ENCODE assay signal across 8 cellular contexts in the genomic region with DNA sequence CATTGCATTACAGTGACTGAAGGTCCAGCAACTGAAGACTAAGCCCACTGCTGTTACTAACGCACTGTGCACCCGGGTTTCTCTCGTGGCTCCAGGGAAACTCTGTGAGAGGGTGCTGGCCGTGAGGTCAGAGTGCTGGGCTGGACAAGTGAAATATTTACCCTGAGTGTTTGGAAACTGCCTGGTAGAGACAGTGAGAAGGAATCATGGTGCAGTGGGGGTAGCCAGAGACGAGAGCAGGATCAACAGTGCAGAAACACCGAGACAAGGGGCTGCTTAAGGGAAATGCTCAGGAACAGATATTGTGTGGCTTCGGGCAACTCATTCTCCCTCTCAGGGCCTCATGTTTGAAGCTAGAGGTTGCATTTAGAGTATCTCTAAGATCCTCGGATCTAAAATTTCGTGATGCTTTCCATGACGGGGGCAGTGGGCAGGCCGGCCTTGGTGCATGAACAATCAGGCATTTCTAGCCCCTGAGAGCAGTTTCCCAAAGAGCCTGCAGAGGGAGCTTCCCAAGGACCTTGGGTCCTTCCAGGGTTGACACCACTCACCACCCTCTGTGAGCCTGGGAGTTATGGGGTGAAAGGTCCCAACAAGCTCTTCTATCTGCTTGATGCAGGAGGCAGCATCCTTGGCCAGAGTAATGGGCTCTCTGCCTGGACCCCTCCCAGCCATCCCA. TPM values are rescaled to one million over a fixed set of nuclear protein-coding genes. Genes with fewer than 3 reads are reported as not detected.
DNase-seq lines count a peak whose midpoint lies in the region; ATAC-seq, FAIRE-seq and TF ChIP-seq lines count a peak whose summit lies in the region.

No MANE protein-coding gene starts in this region.

- no peak overlapping the region for H3K4me3 ChIP-seq in fibroblast of lung (replicated peaks in 1 of 4; ENCODE audit: control extremely low read depth in 1 of 4, insufficient read depth in 1 of 4, low read depth in 3 of 4, low read length in 4 of 4)

- no peak overlapping the region for H2BK5ac ChIP-seq in H9 (ENCODE audit: insufficient read length, low read length)

- H3K4ac ChIP-seq in H9 (ENCODE audit: low read depth, low read length): no peak overlapping the region

- no peak overlapping the region for H3K4me3 Mint-ChIP-seq in H9
- H3K4me3 Mint-ChIP-seq in activated CD4-positive, alpha-beta T cell treated with anti-CD3 and anti-CD28 coated beads, Interleukin-2, amount 10 ng/mL, durations not matched to agents 24 days and 14 days: peak overlapping the region; percentile 98

- H3K9me3 ChIP-seq in H9 (ENCODE audit: control insufficient read depth, low read depth, low read length) (no peaks in the 10 kb centered on the region), fibroblast of lung (ENCODE audit: control insufficient read depth, insufficient read depth, low read depth, low read length) (no peaks in the 10 kb centered on the region)

- no peaks in the 10 kb centered on the region for H4K20me1 ChIP-seq in H9 (ENCODE audit: control insufficient read depth, insufficient read depth, insufficient read length)
- H4K20me1 ChIP-seq in fibroblast of lung (ENCODE audit: control insufficient read depth, extremely low read depth, insufficient read depth, low read length): no peaks in the 10 kb centered on the region

- no peaks in the 10 kb centered on the region for H3K23me2 ChIP-seq in H9 (ENCODE audit: insufficient read length, low read depth, low read length, poor library complexity, severe bottlenecking)

- no peaks in the 10 kb centered on the region for H3K79me1 ChIP-seq in H9 (ENCODE audit: insufficient read depth, low read depth, low read length, poor library complexity, severe bottlenecking)

- no peak overlapping the region for H2BK120ac ChIP-seq in H9 (ENCODE audit: low read depth, low read length, poor library complexity, severe bottlenecking)

- H3K9ac ChIP-seq in H9 (ENCODE audit: extremely low read depth, insufficient read length, low read length) (no peak overlapping the region), fibroblast of lung (ENCODE audit: insufficient read depth, low read length) (no peak overlapping the region)

- H3K4me2 ChIP-seq in H9 (ENCODE audit: insufficient read depth, insufficient read length, low read length) (no peak overlapping the region), fibroblast of lung (ENCODE audit: extremely low read depth, insufficient read depth, low read length) (no peak overlapping the region)

- H3K27ac Mint-ChIP-seq in H9: peak overlapping the region in 1 of 3 experiments; percentile 42; a peak in 1 of 7 replicates
- peak overlapping the region; percentile 99 for H3K27ac Mint-ChIP-seq in activated CD4-positive, alpha-beta T cell treated with anti-CD3 and anti-CD28 coated beads, Interleukin-2, amount 10 ng/mL, durations not matched to agents 24 days and 14 days

- no peak overlapping the region for H2BK12ac ChIP-seq in H9 (ENCODE audit: insufficient read length, low read depth, low read length)

- H3K14ac ChIP-seq in H9 (ENCODE audit: insufficient read depth, low read length): no peak overlapping the region

- H4K91ac ChIP-seq in H9 (ENCODE audit: insufficient read length, low read depth, low read length): no peak overlapping the region

- peak; percentile 38 for TF ChIP-seq CTCF in AG09319 (IDR thresholded peaks at IDR 0.05; ENCODE audit: low read depth, low read length)
- peak; percentile 71 for TF ChIP-seq CTCF in H9 (conservative IDR thresholded peaks at IDR 0.05)
- peak; percentile 12 to 20 for TF ChIP-seq CTCF in fibroblast of lung (conservative IDR thresholded peaks at IDR 0.05 in 1 of 2, IDR thresholded peaks at IDR 0.05 in 1 of 2; ENCODE audit: low read depth in 1 of 2, low read length in 2 of 2)

- H2BK20ac ChIP-seq in H9 (ENCODE audit: low read depth, low read length, poor library complexity, severe bottlenecking): no peak overlapping the region

- no peak for DNase-seq in AG09319 (ENCODE audit: extremely low read depth, low read depth)
- DNase-seq in H9: peak; percentile 52
- DNase-seq in activated CD4-positive, alpha-beta T cell treated with anti-CD3 and anti-CD28 coated beads, Interleukin-2, amount 10 ng/mL, durations not matched to agents 24 days and 14 days: peak; percentile 86
- DNase-seq in fibroblast of lung (ENCODE audit: low read depth in 2 of 2): no peak
- peak; percentile 79 for DNase-seq in stimulated activated CD4-positive, alpha-beta T cell treated with anti-CD3 and anti-CD28 coated beads, Interleukin-1b, Interleukin-23, amount 100 ng/mL, for 48 hours
- no peak for DNase-seq in GM12891 (ENCODE audit: insufficient read length, low spot score)
- no peak for DNase-seq in mucosa of gallbladder (ENCODE audit: low spot score)

- no peaks in the 10 kb centered on the region for H3K79me2 ChIP-seq in H9 (ENCODE audit: insufficient read depth, low read length)
- H3K79me2 ChIP-seq in fibroblast of lung (ENCODE audit: control insufficient read depth, insufficient read depth, low read length): no peaks in the 10 kb centered on the region

- FAIRE-seq in GM12891 (lab: Jason Lieb, UNC): no peak

- H3K56ac ChIP-seq in H9 (ENCODE audit: insufficient read length, low read depth, low read length): no peak overlapping the region

- no peak for TF ChIP-seq POLR2A in GM12891 (IDR thresholded peaks at IDR 0.05; ENCODE audit: low read depth, low read length)

- no peak overlapping the region for H2AK5ac ChIP-seq in H9 (ENCODE audit: insufficient read length, low read length)

- no peaks in the 10 kb centered on the region; a peak in 1 of 7 replicates for H3K36me3 Mint-ChIP-seq in H9 (ENCODE audit: insufficient read depth in 1 of 3, low read depth in 3 of 3)
- H3K36me3 Mint-ChIP-seq in activated CD4-positive, alpha-beta T cell treated with anti-CD3 and anti-CD28 coated beads, Interleukin-2, amount 10 ng/mL, durations not matched to agents 24 days and 14 days (ENCODE audit: low read depth): peaks cover 96% of the 10 kb centered on the region

- WGBS in H9 (ENCODE audit: extremely low coverage, insufficient read length, low lambda C conversion rate): no CpG with 5 or more reads among the region's 11 CpGs

- no peaks in the 10 kb centered on the region; the same call in 1 of the 2 replicates for H3K27me3 Mint-ChIP-seq in H9 (ENCODE audit: low read depth)
- H3K27me3 Mint-ChIP-seq in activated CD4-positive, alpha-beta T cell treated with anti-CD3 and anti-CD28 coated beads, Interleukin-2, amount 10 ng/mL, durations not matched to agents 24 days and 14 days: no peaks in the 10 kb centered on the region

- no peaks in the 10 kb centered on the region for H3K36me3 ChIP-seq in fibroblast of lung (ENCODE audit: control insufficient read depth, insufficient read depth, low read length)

- no peak overlapping the region for H3T11ph ChIP-seq in H9 (ENCODE audit: low read length)

- no peak overlapping the region for H3K18ac ChIP-seq in H9 (ENCODE audit: insufficient read length, low read depth, low read length)

- H3K9me3 Mint-ChIP-seq in H9: peaks cover 0 to 4% of the 10 kb centered on the region in 2 experiments; a peak in 1 of 5 replicates
- no peaks in the 10 kb centered on the region for H3K9me3 Mint-ChIP-seq in activated CD4-positive, alpha-beta T cell treated with anti-CD3 and anti-CD28 coated beads, Interleukin-2, amount 10 ng/mL, durations not matched to agents 24 days and 14 days

- H3K27me3 ChIP-seq in H9 (ENCODE audit: insufficient read depth, low read length): no peaks in the 10 kb centered on the region
- H3K27me3 ChIP-seq in fibroblast of lung (ENCODE audit: control insufficient read depth, insufficient read depth, low read length): no peaks in the 10 kb centered on the region

- H4K8ac ChIP-seq in H9 (replicated peaks; ENCODE audit: insufficient read length, low read depth, low read length): no peak overlapping the region

- no peaks in the 10 kb centered on the region for H3K4me1 ChIP-seq in H9 (ENCODE audit: insufficient read depth, low read length)
- no peaks in the 10 kb centered on the region for H3K4me1 ChIP-seq in fibroblast of lung (ENCODE audit: control insufficient read depth, extremely low read depth, insufficient read depth, low read length)

- H3K23ac ChIP-seq in H9 (ENCODE audit: insufficient read length, low read depth, low read length): no peak overlapping the region

- peaks cover 12% of the 10 kb centered on the region in 2 experiments for H3K4me1 Mint-ChIP-seq in H9
- peaks cover 85% of the 10 kb centered on the region for H3K4me1 Mint-ChIP-seq in activated CD4-positive, alpha-beta T cell treated with anti-CD3 and anti-CD28 coated beads, Interleukin-2, amount 10 ng/mL, durations not matched to agents 24 days and 14 days

- no peak overlapping the region for H3K27ac ChIP-seq in H9 (ENCODE audit: insufficient read length, low read depth, low read length)
- H3K27ac ChIP-seq in fibroblast of lung (ENCODE audit: insufficient read depth, low read length): no peak overlapping the region

- no peak overlapping the region for H4K5ac ChIP-seq in H9 (ENCODE audit: insufficient read length, low read depth, low read length)

- ATAC-seq in HG02759 (IDR thresholded peaks at IDR 0.05; ENCODE audit: unreplicated experiment): no peak

- H2BK15ac ChIP-seq in H9 (ENCODE audit: low read depth, low read length): no peak overlapping the region

- intact Hi-C loops in activated CD4-positive, alpha-beta T cell treated with anti-CD3 and anti-CD28 coated beads, Interleukin-2, amount 10 ng/mL, durations not matched to agents 24 days and 14 days (cut with micrococcal nuclease): loop anchor here (1.0 to 5.0 kb wide), 10 partner anchors 8 to 296 kb away; partner anchors contain the start of genes CD2, CD58 and TTF2

- H2AFZ ChIP-seq in H9 (ENCODE audit: low read length): no peak overlapping the region
- H2AFZ ChIP-seq in fibroblast of lung (ENCODE audit: low read length): no peak overlapping the region

TF ChIP-seq in GM12891, 5 proteins besides CTCF, POLR2A, EP300 and RAD21:
- TF ChIP-seq PAX5 (IDR thresholded peaks at IDR 0.05; ENCODE audit: insufficient read depth, low read length, severe bottlenecking) (no peak), TAF1 (IDR thresholded peaks at IDR 0.05; ENCODE audit: low read depth, low read length) (no peak), POLR2AphosphoS5 (IDR thresholded peaks at IDR 0.05; ENCODE audit: low read depth, low read length) (no peak), SPI1 (IDR thresholded peaks at IDR 0.05; ENCODE audit: low read depth, low read length) (no peak), POU2F2 (IDR thresholded peaks at IDR 0.05; ENCODE audit: low read depth, low read length) (no peak)

RNA-seq across cellular contexts. Expression of gene CD2, which starts 9.7 kb away (rescaled TPM):
- not detected in 2 replicates for total RNA-seq in H9 (2021)
- total RNA-seq in activated CD4-positive, alpha-beta T cell treated with anti-CD3 and anti-CD28 coated beads, Interleukin-2, amount 10 ng/mL, durations not matched to agents 24 days and 14 days: 500 and 501 TPM in 2 replicates
- total RNA-seq in fibroblast of lung: not detected in 2 replicates
- polyA plus RNA-seq in fibroblast of lung: not detected in 2 replicates
- not detected in 2 replicates for polyA plus RNA-seq in fibroblast of lung (2012)
- not detected in 2 replicates for polyA minus RNA-seq in fibroblast of lung (ENCODE audit: low replicate concordance)
- not detected for polyA plus RNA-seq in GM12891 (2012; ENCODE audit: low read depth, missing spikeins)
- 12.5 TPM for total RNA-seq in mucosa of gallbladder

Comparison
In these comparisons a context has a peak if more than half of its experiments do, and no peak if none do; other contexts are left out.
1. DNase-seq: peak in H9 (single experiment), activated CD4-positive, alpha-beta T cell treated with anti-CD3 and anti-CD28 coated beads, Interleukin-2, amount 10 ng/mL, durations not matched to agents 24 days and 14 days (single experiment) and stimulated activated CD4-positive, alpha-beta T cell treated with anti-CD3 and anti-CD28 coated beads, Interleukin-1b, Interleukin-23, amount 100 ng/mL, for 48 hours (single experiment); none in AG09319 (single experiment), fibroblast of lung (0 of 2), GM12891 (single experiment) and mucosa of gallbladder (single experiment).
2. CTCF ChIP-seq: peak in every context shown above with its lines; median percentile 71 in H9; 38 in AG09319; 16 in fibroblast of lung.
3. RNA of gene CD2, which starts 9.7 kb away (total RNA-seq): 500 to 501 TPM in activated CD4-positive, alpha-beta T cell treated with anti-CD3 and anti-CD28 coated beads, Interleukin-2, amount 10 ng/mL, durations not matched to agents 24 days and 14 days; 12.5 TPM in mucosa of gallbladder (single experiment), not detected in H9 and not detected in fibroblast of lung; every median in the first group is over 10 times any median in the second.